Comparison of ENCODE assay signal across 12 cellular contexts in the genomic region with DNA sequence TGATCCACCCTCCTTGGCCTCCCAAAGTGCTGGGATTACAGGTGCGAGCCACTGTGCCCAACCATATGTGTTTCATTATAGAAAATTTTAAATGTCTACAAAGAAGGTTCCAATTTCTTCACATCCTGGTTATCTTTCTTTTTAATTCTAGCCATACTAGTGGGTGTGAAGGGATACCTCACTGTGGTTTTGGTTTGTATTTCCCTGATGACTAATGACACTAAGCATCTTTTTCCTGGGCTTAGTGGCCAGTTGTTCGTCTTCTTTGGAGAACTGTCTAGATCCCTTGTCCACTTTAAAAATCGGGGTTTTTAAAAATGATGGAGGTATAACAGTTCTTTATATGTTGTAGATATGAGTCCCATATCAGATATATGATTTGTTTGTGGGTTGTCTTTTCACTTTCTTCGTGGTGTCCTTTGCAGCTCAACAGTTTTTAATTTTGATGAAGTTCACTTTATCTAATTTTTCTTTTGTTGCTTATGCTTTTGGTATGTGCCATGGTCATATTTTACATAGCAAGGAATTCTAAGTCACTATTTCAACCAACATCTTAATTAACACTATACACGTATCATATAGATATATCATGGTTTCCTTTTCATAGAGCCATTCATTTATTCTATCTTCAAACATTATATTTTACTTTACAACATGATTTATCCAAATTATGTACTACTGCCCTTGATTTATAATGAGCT.
A peak's percentile ranks its signal among the peaks of the same experiment; 100 is the strongest.
DNase-seq lines count a peak whose midpoint lies in the region; ATAC-seq and TF ChIP-seq lines count a peak whose summit lies in the region.
"Had no signal": no experiment of that assay in that cellular context is flagged by ENCODE, and none has a peak within 500 bp of the region (broad histone marks: within the 10 kb centered on the region; RNA-seq: fewer than 3 reads in every experiment).

No MANE protein-coding gene starts in this region.

- H3K36me3 ChIP-seq in ACC112 (ENCODE audit: insufficient read depth, low read length) = no peaks in the 10 kb centered on the region
- H3K36me3 ChIP-seq in adipocyte (ENCODE audit: control insufficient read depth, insufficient read depth, low read length, severe bottlenecking) = peaks cover 5% of the 10 kb centered on the region

- no peaks in the 10 kb centered on the region for H3K79me2 ChIP-seq in ACC112 (ENCODE audit: control insufficient read depth, insufficient read depth, low read length, unreplicated experiment)

- H3K4me3 ChIP-seq in ACC112 (ENCODE audit: low read depth, low read length) (no peak overlapping the region), adipocyte (ENCODE audit: low read length) (no peak overlapping the region), foreskin fibroblast (ENCODE audit: low read depth in 1 of 2, low read length in 2 of 2) (no peak overlapping the region)

- ATAC-seq in HG03175 (IDR thresholded peaks at IDR 0.05; ENCODE audit: unreplicated experiment) = no peak
- no peak for ATAC-seq in GM18505 (IDR thresholded peaks at IDR 0.05; ENCODE audit: unreplicated experiment)

- TF ChIP-seq POLR2A in GM18505 (IDR thresholded peaks at IDR 0.05; ENCODE audit: borderline replicate concordance, extremely low read depth, insufficient read depth, insufficient read length) = no peak

- no peak for TF ChIP-seq CTCF in foreskin fibroblast (IDR thresholded peaks at IDR 0.05; ENCODE audit: low read depth, low read length)

- H3K9ac ChIP-seq in adipocyte (ENCODE audit: low read length) = no peak overlapping the region

- H3K9me3 ChIP-seq in adipocyte (ENCODE audit: control insufficient read depth, low read length) = peaks cover 5% of the 10 kb centered on the region

- H2AFZ ChIP-seq in ACC112 (ENCODE audit: low read length, unreplicated experiment) = peak overlapping the region; percentile 2

- peaks cover 25% of the 10 kb centered on the region for H3K4me1 ChIP-seq in ACC112 (ENCODE audit: control insufficient read depth, insufficient read depth, low read length, unreplicated experiment)
- H3K4me1 ChIP-seq in adipocyte (ENCODE audit: control insufficient read depth, insufficient read depth, low read length) = no peaks in the 10 kb centered on the region

- H3K27ac ChIP-seq in ACC112 (ENCODE audit: low read depth, low read length) = peak overlapping the region; percentile 14; the same call in 1 of the 2 replicates
- H3K27ac ChIP-seq: HL-60 had no signal

- no peaks in the 10 kb centered on the region for H3K27me3 ChIP-seq in ACC112 (ENCODE audit: insufficient read depth, low read length)
- H3K27me3 ChIP-seq in adipocyte (replicated peaks; ENCODE audit: control insufficient read depth, insufficient read depth, low read length) = no peaks in the 10 kb centered on the region

- DNase-seq in HS-5 (ENCODE audit: low read depth) = peak; percentile 67
- DNase-seq in adipocyte (ENCODE audit: low read depth) = peak; percentile 51
- peak; percentile 53 to 61 for DNase-seq in foreskin fibroblast
- no peak for DNase-seq in NCI-H146 treated with DMSO at 0.1 percent for 48 hours (lab: John Stamatoyannopoulos, UW; ENCODE audit: unreplicated experiment)
- no peak for DNase-seq in HK-2 (ENCODE audit: unreplicated experiment)
- DNase-seq: activated CD4-positive, alpha-beta T cell treated with anti-CD3 and anti-CD28 coated beads, Interleukin-2, amount 10 ng/mL, durations not matched to agents 7 days and 5 days; MM.1S; NCI-H2171 had no signal

Comparison
In these comparisons a context has a peak if more than half of its experiments do, and no peak if none do; other contexts are left out.
1. DNase-seq: peak in HS-5 (single experiment), adipocyte (single experiment) and foreskin fibroblast (2 of 2); none in NCI-H146 treated with DMSO at 0.1 percent for 48 hours (single experiment) and HK-2 (single experiment).